In genomic region chr17:43581581-43581980, GRCh38 we compare ENCODE assay signal across 1 cellular context.
TF ChIP-seq lines count a peak whose summit lies in the region.

No MANE protein-coding gene starts in this region.

TF ChIP-seq in HepG2, 621 proteins besides CTCF, POLR2A, EP300 and RAD21 (continued from another document):
- no peak for TF ChIP-seq ZNF142 (CRISPR knock-in tag; IDR thresholded peaks at IDR 0.05)
- TF ChIP-seq, protein P1, sequence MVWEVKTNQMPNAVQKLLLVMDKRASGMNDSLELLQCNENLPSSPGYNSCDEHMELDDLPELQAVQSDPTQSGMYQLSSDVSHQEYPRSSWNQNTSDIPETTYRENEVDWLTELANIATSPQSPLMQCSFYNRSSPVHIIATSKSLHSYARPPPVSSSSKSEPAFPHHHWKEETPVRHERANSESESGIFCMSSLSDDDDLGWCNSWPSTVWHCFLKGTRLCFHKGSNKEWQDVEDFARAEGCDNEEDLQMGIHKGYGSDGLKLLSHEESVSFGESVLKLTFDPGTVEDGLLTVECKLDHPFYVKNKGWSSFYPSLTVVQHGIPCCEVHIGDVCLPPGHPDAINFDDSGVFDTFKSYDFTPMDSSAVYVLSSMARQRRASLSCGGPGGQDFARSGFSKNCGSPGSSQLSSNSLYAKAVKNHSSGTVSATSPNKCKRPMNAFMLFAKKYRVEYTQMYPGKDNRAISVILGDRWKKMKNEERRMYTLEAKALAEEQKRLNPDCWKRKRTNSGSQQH (CRISPR knock-in tag; IDR thresholded peaks at IDR 0.05; ENCODE audit: low read depth): no peak
- TF ChIP-seq, protein P2, sequence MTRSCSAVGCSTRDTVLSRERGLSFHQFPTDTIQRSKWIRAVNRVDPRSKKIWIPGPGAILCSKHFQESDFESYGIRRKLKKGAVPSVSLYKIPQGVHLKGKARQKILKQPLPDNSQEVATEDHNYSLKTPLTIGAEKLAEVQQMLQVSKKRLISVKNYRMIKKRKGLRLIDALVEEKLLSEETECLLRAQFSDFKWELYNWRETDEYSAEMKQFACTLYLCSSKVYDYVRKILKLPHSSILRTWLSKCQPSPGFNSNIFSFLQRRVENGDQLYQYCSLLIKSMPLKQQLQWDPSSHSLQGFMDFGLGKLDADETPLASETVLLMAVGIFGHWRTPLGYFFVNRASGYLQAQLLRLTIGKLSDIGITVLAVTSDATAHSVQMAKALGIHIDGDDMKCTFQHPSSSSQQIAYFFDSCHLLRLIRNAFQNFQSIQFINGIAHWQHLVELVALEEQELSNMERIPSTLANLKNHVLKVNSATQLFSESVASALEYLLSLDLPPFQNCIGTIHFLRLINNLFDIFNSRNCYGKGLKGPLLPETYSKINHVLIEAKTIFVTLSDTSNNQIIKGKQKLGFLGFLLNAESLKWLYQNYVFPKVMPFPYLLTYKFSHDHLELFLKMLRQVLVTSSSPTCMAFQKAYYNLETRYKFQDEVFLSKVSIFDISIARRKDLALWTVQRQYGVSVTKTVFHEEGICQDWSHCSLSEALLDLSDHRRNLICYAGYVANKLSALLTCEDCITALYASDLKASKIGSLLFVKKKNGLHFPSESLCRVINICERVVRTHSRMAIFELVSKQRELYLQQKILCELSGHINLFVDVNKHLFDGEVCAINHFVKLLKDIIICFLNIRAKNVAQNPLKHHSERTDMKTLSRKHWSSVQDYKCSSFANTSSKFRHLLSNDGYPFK (CRISPR knock-in tag; IDR thresholded peaks at IDR 0.05; ENCODE audit: borderline replicate concordance): no peak
- TF ChIP-seq PAX8 (CRISPR knock-in tag; IDR thresholded peaks at IDR 0.05; ENCODE audit: borderline replicate concordance): no peak
- TF ChIP-seq HNF1A (IDR thresholded peaks at IDR 0.05; ENCODE audit: low read depth): no peak
- peak; percentile 41; the same call in 1 of the 2 replicates for TF ChIP-seq HNF1A (CRISPR knock-in tag; IDR thresholded peaks at IDR 0.05; ENCODE audit: borderline replicate concordance)
- TF ChIP-seq ZNF205 (CRISPR knock-in tag; IDR thresholded peaks at IDR 0.05): 0 out of 2 replicates have a peak, but pooled peaks have one; percentile 33
- TF ChIP-seq YEATS4 (CRISPR knock-in tag; IDR thresholded peaks at IDR 0.05; ENCODE audit: borderline replicate concordance): no peak
- TF ChIP-seq MXD1 (CRISPR knock-in tag; IDR thresholded peaks at IDR 0.05): no peak
- TF ChIP-seq HMGXB3 (CRISPR knock-in tag; IDR thresholded peaks at IDR 0.05; ENCODE audit: borderline replicate concordance): no peak
- no peak for TF ChIP-seq ZNF530 (CRISPR knock-in tag; IDR thresholded peaks at IDR 0.05; ENCODE audit: low read depth)
- TF ChIP-seq CREB3 (CRISPR knock-in tag; IDR thresholded peaks at IDR 0.05): no peak
- TF ChIP-seq ZNF501 (CRISPR knock-in tag; IDR thresholded peaks at IDR 0.05): no peak
- no peak for TF ChIP-seq ZNF367 (CRISPR knock-in tag; IDR thresholded peaks at IDR 0.05; ENCODE audit: borderline replicate concordance)
